In the genomic region with DNA sequence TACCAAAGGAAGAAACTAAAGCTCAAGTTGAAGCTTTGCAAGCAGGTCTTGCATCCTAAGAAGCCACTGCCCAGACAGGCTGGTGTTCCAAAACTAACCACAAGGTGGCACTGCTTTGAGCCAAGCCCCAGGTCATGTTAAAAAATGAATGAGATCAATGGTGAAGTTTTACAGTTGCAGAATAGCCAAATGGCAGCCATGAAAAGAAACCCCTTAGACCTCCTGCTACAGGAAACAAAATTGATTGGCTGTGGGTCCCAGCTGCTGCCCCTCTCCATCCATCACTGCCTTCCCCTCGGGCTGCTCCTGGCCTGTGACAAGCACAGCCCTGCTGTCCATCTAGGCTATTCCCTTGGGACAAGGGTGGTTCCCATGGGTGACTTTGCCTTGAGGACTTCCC, we compare ENCODE assay signal across 9 cellular contexts. TPM values are rescaled to one million over a fixed set of nuclear protein-coding genes. Genes with fewer than 3 reads are reported as not detected.
DNase-seq lines count a peak whose midpoint lies in the region; ATAC-seq lines count a peak whose summit lies in the region.
"Had no signal": no experiment of that assay in that cellular context is flagged by ENCODE, and none has a peak within 500 bp of the region (broad histone marks: within the 10 kb centered on the region; RNA-seq: fewer than 3 reads in every experiment).

No MANE protein-coding gene starts in this region.

- no peak overlapping the region for H3K4me3 Mint-ChIP-seq in T-cell
- H3K4me3 Mint-ChIP-seq: T-helper 1 cell treated with Interleukin-12 subunit alpha and Interleukin-12 subunit beta and Interleukin-4 antibody, amounts not matched to agents 30 μg/mL and 1 μg/mL, for 36 hours had no signal

- H3K27me3 Mint-ChIP-seq in T-cell, result no peaks in the 10 kb centered on the region

- no peaks in the 10 kb centered on the region for H3K9me3 Mint-ChIP-seq in T-cell
- H3K9me3 Mint-ChIP-seq: T-helper 1 cell treated with Interleukin-12 subunit alpha and Interleukin-12 subunit beta and Interleukin-4 antibody, amounts not matched to agents 30 μg/mL and 1 μg/mL, for 36 hours had no signal

- DNase-seq in CMK (ENCODE audit: low read depth) (peak; percentile 80), LoVo (ENCODE audit: low spot score) (peak; percentile 57), T-cell (peak; percentile 30 to 81 (median 66)), amygdala (lab: John Stamatoyannopoulos, UW) (peak in 43 of 56 donors; percentile 2 to 82 (median 24)), hepatic stellate cell (ENCODE audit: low spot score) (peak; percentile 69), smooth muscle cell of the brain vasculature (ENCODE audit: low read depth, low spot score) (peak; percentile 61)

- CTCF ChIA-PET in T-cell (lab: Charles Lee), result interaction anchor here (0.6 to 3.0 kb wide), 14 partner anchors 10 to 633 kb away, joined by 3 to 12 read pairs (median 4); a partner anchor contains a TSS

- H3K36me3 Mint-ChIP-seq in T-cell, result peaks cover 22% of the 10 kb centered on the region

- peak; percentile 52 for ATAC-seq in GM21423 (IDR thresholded peaks at IDR 0.05; ENCODE audit: unreplicated experiment)
- ATAC-seq in T-cell (replicated peaks in 1 of 4), result peak; percentile 72 to 83 (median 80)
- ATAC-seq in GM19467 (IDR thresholded peaks at IDR 0.05; ENCODE audit: unreplicated experiment), result no peak

- H3K4me1 Mint-ChIP-seq in T-cell, result peaks cover 12 to 25% (median 15%) of the 10 kb centered on the region in 3 donors

- no peak overlapping the region for H3K27ac Mint-ChIP-seq in T-cell
- H3K27ac Mint-ChIP-seq: T-helper 1 cell treated with Interleukin-12 subunit alpha and Interleukin-12 subunit beta and Interleukin-4 antibody, amounts not matched to agents 30 μg/mL and 1 μg/mL, for 36 hours had no signal

- POLR2A ChIA-PET in T-cell (lab: Charles Lee), result no interaction called here

RNA-seq across cellular contexts. Expression of a gene that starts 20.7 kb away (rescaled TPM):
- 1 to 10 TPM; 4.6 to 7.5 (median 6.3) TPM for total RNA-seq in T-cell

RNA-seq across cellular contexts. Expression of a gene that starts 47.5 kb away (rescaled TPM):
- total RNA-seq in T-cell, result 10 to 100 TPM; 17.4 to 26.2 (median 20.6) TPM

RNA-seq across cellular contexts. Expression of a gene that starts 47.7 kb away (rescaled TPM):
- total RNA-seq in T-cell, result 1 to 10 TPM; 1.8 to 4.3 (median 3.1) TPM

Comparison
In these comparisons a context has a peak if more than half of its experiments do, and no peak if none do; other contexts are left out.
1. DNase-seq: peak in every context shown above with its lines; median percentile 80 in CMK; 69 in hepatic stellate cell; 66 in T-cell; 61 in smooth muscle cell of the brain vasculature; 57 in LoVo; 24 in amygdala.